33 cellular contexts compared by ENCODE assay signal in genomic region chr10:390449-391100, GRCh38.
"Had no signal": no experiment of that assay in that cellular context is flagged by ENCODE, and none has a peak within 500 bp of the region (broad histone marks: within the 10 kb centered on the region; RNA-seq: fewer than 3 reads in every experiment).

No MANE protein-coding gene starts in this region.

- H3K4me1 ChIP-seq: adrenal gland had no signal

- H3K36me3 Mint-ChIP-seq: activated naive CD4-positive, alpha-beta T cell treated with anti-CD3 and anti-CD28 coated beads, Interleukin-2, amount 50 U/mL, for 72 hours had no signal

- H3K27me3 Mint-ChIP-seq: activated CD4-positive, alpha-beta memory T cell treated with anti-CD3 and anti-CD28 coated beads for 36 hours had no signal

- H3K27ac Mint-ChIP-seq: activated B cell treated with CpG ODN at 0.5 μM for 24 hours; activated CD4-positive, alpha-beta memory T cell treated with anti-CD3 and anti-CD28 coated beads for 36 hours; activated naive CD4-positive, alpha-beta T cell treated with anti-CD3 and anti-CD28 coated beads for 36 hours; activated naive CD4-positive, alpha-beta T cell treated with anti-CD3 and anti-CD28 coated beads, Interleukin-2, amount 50 U/mL, for 72 hours; activated T-helper 1 cell treated with anti-CD3 and anti-CD28 coated beads, Interleukin-12 subunit alpha, Interleukin-12 subunit beta, Interleukin-2, Interleukin-4 antibody, amounts not matched to agents 30 ng/mL and 10 ng/mL and 1 ng/mL, durations not matched to agents 14 hours and 24 hours and 36 hours had no signal

- H3K9me3 Mint-ChIP-seq: activated B cell treated with CpG ODN at 0.5 μM for 24 hours; activated CD4-positive, alpha-beta memory T cell treated with anti-CD3 and anti-CD28 coated beads for 36 hours; activated naive CD4-positive, alpha-beta T cell treated with anti-CD3 and anti-CD28 coated beads for 36 hours; activated naive CD4-positive, alpha-beta T cell treated with anti-CD3 and anti-CD28 coated beads, Interleukin-2, amount 50 U/mL, for 72 hours; activated T-cell treated with anti-CD3 and anti-CD28 coated beads, Interleukin-2, amount 50 U/mL, for 4 hours; activated T-helper 1 cell treated with anti-CD3 and anti-CD28 coated beads, Interleukin-12 subunit alpha, Interleukin-12 subunit beta, Interleukin-2, Interleukin-4 antibody, amounts not matched to agents 30 ng/mL and 10 ng/mL and 1 ng/mL, durations not matched to agents 14 hours and 24 hours and 36 hours had no signal

- H3K9me3 ChIP-seq: adrenal gland had no signal

- H3K4me3 Mint-ChIP-seq: activated B cell treated with CpG ODN at 0.5 μM for 24 hours; activated CD4-positive, alpha-beta memory T cell treated with anti-CD3 and anti-CD28 coated beads for 36 hours; activated naive CD4-positive, alpha-beta T cell treated with anti-CD3 and anti-CD28 coated beads for 36 hours; activated T-cell treated with anti-CD3 and anti-CD28 coated beads, Interleukin-2, amount 50 U/mL, for 4 hours; activated T-helper 1 cell treated with anti-CD3 and anti-CD28 coated beads, Interleukin-12 subunit alpha, Interleukin-12 subunit beta, Interleukin-2, Interleukin-4 antibody, amounts not matched to agents 30 ng/mL and 10 ng/mL and 1 ng/mL, durations not matched to agents 14 hours and 24 hours and 36 hours had no signal

- H3K27me3 ChIP-seq: adrenal gland, brain microvascular endothelial cell, cardiac muscle cell had no signal

- DNase-seq: activated B cell treated with CpG ODN at 0.5 μM for 24 hours; activated CD4-positive, alpha-beta memory T cell treated with anti-CD3 and anti-CD28 coated beads for 36 hours; activated CD4-positive, alpha-beta T cell treated with anti-CD3 and anti-CD28 coated beads for 4 hours; activated CD4-positive, alpha-beta T cell treated with anti-CD3 and anti-CD28 coated beads, Interleukin-2, amount 50 U/mL, for 1 hour; activated CD4-positive, CD25-positive, alpha-beta regulatory T cell treated with anti-CD3 and anti-CD28 coated beads, Interleukin-2, amount 50 U/mL, for 72 hours; activated CD8-positive, alpha-beta memory T cell treated with anti-CD3 and anti-CD28 coated beads, Interleukin-2, amount 50 U/mL, for 4 hours; activated gamma-delta T cell treated with Interleukin-2 at 50 U/mL for 16 hours; activated naive CD4-positive, alpha-beta T cell treated with anti-CD3 and anti-CD28 coated beads for 36 hours; activated T-cell treated with anti-CD3 and anti-CD28 coated beads for 4 hours; activated T-cell treated with anti-CD3 and anti-CD28 coated beads, Interleukin-2, amount 50 U/mL, for 4 hours; brain microvascular endothelial cell; MM.1S; MV-4-11; NCI-H1092; NCI-H2107; NCI-H2171; NCI-H526; NCI-H748 treated with DMSO at 0.1 percent for 48 hours; NK-92 treated with Interleukin-12 subunit alpha and Interleukin-12 subunit beta, amount 100 ng/mL, for 24 hours; PC-3; SIG-M5; SW 1271; T-helper 1 cell; T-helper 2 cell; T-helper 9 cell had no signal

- ATAC-seq: activated naive CD4-positive, alpha-beta T cell treated with anti-CD3 and anti-CD28 coated beads, Interleukin-2, amount 50 U/mL, for 72 hours; activated T-cell treated with anti-CD3 and anti-CD28 coated beads, Interleukin-2, amount 50 U/mL, for 4 hours; PC-3; Right ventricle myocardium inferior had no signal

- H3K4me2 ChIP-seq: KMS-11 had no signal

- H3K27ac ChIP-seq: adrenal gland, brain microvascular endothelial cell, cardiac muscle cell, KMS-11, RWPE1, VCaP had no signal

- H3K4me3 ChIP-seq: adrenal gland, cardiac muscle cell had no signal
